ENCODE assay signal across 17 cellular contexts in the genomic region with DNA sequence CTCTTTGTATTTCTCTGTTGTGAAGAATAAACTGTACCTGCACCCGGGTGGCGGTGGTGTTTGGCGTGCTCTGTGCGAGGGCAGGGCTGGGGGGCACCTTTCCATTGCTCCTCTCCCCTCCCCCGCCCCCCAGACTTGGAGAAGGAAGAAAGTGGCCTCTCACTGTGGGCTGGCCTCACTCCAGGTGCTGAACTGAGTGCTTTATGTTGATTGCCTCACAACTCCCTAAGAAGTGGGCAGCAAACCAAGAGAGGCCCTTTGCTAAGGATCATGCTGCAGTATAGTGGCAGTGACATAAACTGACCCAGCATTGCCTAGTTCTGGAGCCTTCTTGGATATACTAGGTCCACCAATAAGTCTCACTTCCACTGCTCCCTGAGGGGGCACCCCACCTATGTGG. TPM values are rescaled to one million over a fixed set of nuclear protein-coding genes. Genes with fewer than 3 reads are reported as not detected.
DNase-seq lines count a peak whose midpoint lies in the region; ATAC-seq and TF ChIP-seq lines count a peak whose summit lies in the region.
"Had no signal": no experiment of that assay in that cellular context is flagged by ENCODE, and none has a peak within 500 bp of the region (broad histone marks: within the 10 kb centered on the region; RNA-seq: fewer than 3 reads in every experiment).

No MANE protein-coding gene starts in this region.

- no peak overlapping the region for H2AK5ac ChIP-seq in IMR-90 (ENCODE audit: low read depth, low read length)

- H3K4me1 ChIP-seq in IMR-90 (ENCODE audit: control insufficient read depth, insufficient read depth, low read length) (peaks cover 10% of the 10 kb centered on the region), fibroblast of lung (ENCODE audit: control insufficient read depth, extremely low read depth, insufficient read depth, low read length) (peaks cover 10% of the 10 kb centered on the region), osteoblast (ENCODE audit: insufficient read depth, low read length) (peaks cover 12% of the 10 kb centered on the region)

- no peak for TF ChIP-seq POLR2A in IMR-90 (IDR thresholded peaks at IDR 0.05; ENCODE audit: low read depth, low read length)

- H3K9ac ChIP-seq in IMR-90 (ENCODE audit: low read depth, low read length) (no peak overlapping the region), fibroblast of lung (ENCODE audit: insufficient read depth, low read length) (no peak overlapping the region)
- H3K9ac ChIP-seq: parathyroid adenoma had no signal

- H3K9me1 ChIP-seq in IMR-90 (ENCODE audit: insufficient read depth, low read length), result peaks cover 3% of the 10 kb centered on the region

- H2BK5ac ChIP-seq in IMR-90 (ENCODE audit: low read depth, low read length, poor library complexity, severe bottlenecking), result no peak overlapping the region

- TF ChIP-seq RAD21 in IMR-90 (IDR thresholded peaks at IDR 0.05; ENCODE audit: low read length), result no peak

- BruUV-seq in IMR-90 (replicated peaks; lab: Mats Ljungman, UMichigan), result no TSS peak

- intact Hi-C loops in IMR-90 (cut with micrococcal nuclease), result no loop called here

- no peak overlapping the region for H4K91ac ChIP-seq in IMR-90 (ENCODE audit: insufficient read depth, low read depth, low read length)

- H3K79me2 ChIP-seq in fibroblast of lung (ENCODE audit: control insufficient read depth, insufficient read depth, low read length) (no peaks in the 10 kb centered on the region), osteoblast (ENCODE audit: insufficient read depth, low read length) (no peaks in the 10 kb centered on the region)
- H3K79me2 ChIP-seq: parathyroid adenoma had no signal

- no peak overlapping the region for H3K4ac ChIP-seq in IMR-90 (ENCODE audit: low read depth, low read length)

- H4K20me1 ChIP-seq in IMR-90 (ENCODE audit: insufficient read depth, low read length), result peaks cover 5% of the 10 kb centered on the region; the same call in 1 of the 2 replicates
- no peaks in the 10 kb centered on the region for H4K20me1 ChIP-seq in fibroblast of lung (ENCODE audit: control insufficient read depth, extremely low read depth, insufficient read depth, low read length)
- H4K20me1 ChIP-seq in osteoblast (ENCODE audit: insufficient read depth, low read length), result no peaks in the 10 kb centered on the region

- peak overlapping the region; percentile 91 for H2AK9ac ChIP-seq in IMR-90 (replicated peaks; ENCODE audit: low read depth, low read length, poor library complexity)

- H3K36me3 ChIP-seq in IMR-90 (ENCODE audit: control insufficient read depth, insufficient read depth, low read length), result peaks cover 15% of the 10 kb centered on the region
- peaks cover 2% of the 10 kb centered on the region for H3K36me3 ChIP-seq in fibroblast of lung (ENCODE audit: control insufficient read depth, insufficient read depth, low read length)
- H3K36me3 ChIP-seq in osteoblast (ENCODE audit: insufficient read depth, low read length), result peaks cover 21% of the 10 kb centered on the region

- H3K4me2 ChIP-seq in IMR-90 (ENCODE audit: low read depth, low read length), result no peak overlapping the region
- H3K4me2 ChIP-seq in fibroblast of lung (ENCODE audit: extremely low read depth, insufficient read depth, low read length), result no peak overlapping the region
- H3K4me2 ChIP-seq in osteoblast (ENCODE audit: insufficient read depth, low read length), result no peak overlapping the region

- no peak overlapping the region for H2BK15ac ChIP-seq in IMR-90 (ENCODE audit: low read depth, low read length)

- H3K9me3 ChIP-seq in IMR-90 (ENCODE audit: control insufficient read depth, insufficient read depth, low read length) (no peaks in the 10 kb centered on the region), fibroblast of lung (ENCODE audit: control insufficient read depth, insufficient read depth, low read depth, low read length) (no peaks in the 10 kb centered on the region), osteoblast (ENCODE audit: low read depth, low read length) (no peaks in the 10 kb centered on the region)

- H3K23ac ChIP-seq in IMR-90 (ENCODE audit: low read depth, low read length), result no peak overlapping the region

- H3K56ac ChIP-seq in IMR-90 (ENCODE audit: extremely low read depth, insufficient read depth, low read length), result no peak overlapping the region

- POLR2A ChIA-PET in IMR-90 (lab: Charles Lee; ENCODE audit: unreplicated experiment), result no interaction called here

- dilution Hi-C loops in IMR-90 (cut with HindIII; ENCODE audit: low sequenced_read_pairs, unreplicated experiment), result no loop called here

- peaks cover 0 to 14% of the 10 kb centered on the region in 2 experiments; a peak in 1 of 4 replicates for H3K79me1 ChIP-seq in IMR-90 (ENCODE audit: low read depth in 1 of 2, low read length in 2 of 2)

- no peak overlapping the region for H2BK20ac ChIP-seq in IMR-90 (ENCODE audit: low read depth, low read length)

- in situ Hi-C loops in IMR-90 (cut with MboI; ENCODE audit: low sequenced_read_pairs), result no loop called here
- in situ Hi-C loops in ACHN (cut with HindIII; ENCODE audit: low pct_ligation_motif_present, low pct_unique_long_range_greater_than_20kb, low sequenced_read_pairs), result no loop called here

- peak; percentile 74 for DNase-seq in AG08396 (ENCODE audit: low spot score)
- DNase-seq in IMR-90, result peak; percentile 86
- peak; percentile 73 to 93 for DNase-seq in fibroblast of lung (ENCODE audit: low read depth in 2 of 2)
- peak; percentile 92 for DNase-seq in osteoblast (ENCODE audit: insufficient read length, low spot score, missing footprints)
- no peak for DNase-seq in HCEC 1CT
- no peak for DNase-seq in ACHN
- DNase-seq: activated CD4-positive, alpha-beta T cell treated with anti-CD3 and anti-CD28 coated beads for 36 hours; activated naive CD4-positive, alpha-beta T cell; CD4-positive, alpha-beta memory T cell; effector memory CD8-positive, alpha-beta T cell; NCI-H2171; SIG-M5 had no signal

- H2AFZ ChIP-seq in IMR-90 (replicated peaks; ENCODE audit: low read length, poor library complexity) (peak overlapping the region; percentile 29), fibroblast of lung (ENCODE audit: low read length) (no peak overlapping the region), osteoblast (ENCODE audit: low read length) (no peak overlapping the region)
- H2AFZ ChIP-seq: parathyroid adenoma had no signal

- H3K27me3 ChIP-seq in IMR-90 (ENCODE audit: control insufficient read depth, insufficient read depth, low read length) (no peaks in the 10 kb centered on the region), fibroblast of lung (ENCODE audit: control insufficient read depth, insufficient read depth, low read length) (no peaks in the 10 kb centered on the region), osteoblast (ENCODE audit: insufficient read depth, low read length) (no peaks in the 10 kb centered on the region)

- no peak overlapping the region for H3K18ac ChIP-seq in IMR-90 (ENCODE audit: low read depth, low read length)

- TF ChIP-seq CTCF in IMR-90 (conservative IDR thresholded peaks at IDR 0.05; ENCODE audit: low read depth, low read length) (no peak), fibroblast of lung (conservative IDR thresholded peaks at IDR 0.05 in 1 of 2, IDR thresholded peaks at IDR 0.05 in 1 of 2; ENCODE audit: low read depth in 1 of 2, low read length in 2 of 2) (no peak), osteoblast (IDR thresholded peaks at IDR 0.05; ENCODE audit: extremely low read depth, low read depth, low read length) (no peak)

- H3K27ac ChIP-seq in IMR-90 (ENCODE audit: insufficient read depth, low read length) (no peak overlapping the region; the same call in 1 of the 2 replicates), fibroblast of lung (ENCODE audit: insufficient read depth, low read length) (no peak overlapping the region), osteoblast (ENCODE audit: low read depth, low read length) (no peak overlapping the region)
- H3K27ac ChIP-seq: parathyroid adenoma had no signal

- WGBS in IMR-90 (ENCODE audit: extremely low coverage in 2 of 2, insufficient read length in 1 of 2), 2 experiments, result no CpG with 5 or more reads among the region's 5 CpGs

- H3K14ac ChIP-seq in IMR-90 (replicated peaks; ENCODE audit: low read depth, low read length), result no peak overlapping the region

- H4K5ac ChIP-seq in IMR-90 (ENCODE audit: low read depth, low read length), result no peak overlapping the region

- no peak overlapping the region for H2BK120ac ChIP-seq in IMR-90 (ENCODE audit: low read depth, low read length)

- no peak overlapping the region for H4K8ac ChIP-seq in IMR-90 (ENCODE audit: low read depth in 2 of 2, low read length in 2 of 2)

- no peak overlapping the region for H3K4me3 ChIP-seq in IMR-90 (ENCODE audit: insufficient read depth, low read depth, low read length)
- no peak overlapping the region for H3K4me3 ChIP-seq in fibroblast of lung (replicated peaks in 1 of 4; ENCODE audit: control extremely low read depth in 1 of 4, insufficient read depth in 1 of 4, low read depth in 3 of 4, low read length in 4 of 4)
- H3K4me3 ChIP-seq in osteoblast (ENCODE audit: insufficient read depth, low read length), result no peak overlapping the region
- H3K4me3 ChIP-seq: GM12878 had no signal

- ATAC-seq in IMR-90 (ENCODE audit: low read depth), result peak; percentile 59
- ATAC-seq in GM18909 (IDR thresholded peaks at IDR 0.05; ENCODE audit: poor library complexity, unreplicated experiment), result no peak
- no peak for ATAC-seq in HG03196 (IDR thresholded peaks at IDR 0.05; ENCODE audit: unreplicated experiment)
- ATAC-seq: activated CD4-positive, alpha-beta T cell treated with anti-CD3 and anti-CD28 coated beads for 36 hours; effector memory CD8-positive, alpha-beta T cell; GM12878 had no signal

- CTCF ChIA-PET in IMR-90 (lab: Yijun Ruan, JAX), result no interaction called here

TF ChIP-seq in IMR-90, 13 proteins besides CTCF, POLR2A, EP300 and RAD21 (continues in another document):
- peak; percentile 90 for TF ChIP-seq CEBPB (IDR thresholded peaks at IDR 0.05; ENCODE audit: low read depth, low read length)

RNA-seq across cellular contexts. Expression of a gene that starts 20.2 kb away (rescaled TPM):
- total RNA-seq in IMR-90 (2012; rRNA removed) (not detected in 2 replicates), fibroblast of lung (not detected in 2 replicates), osteoblast (under 0.01 TPM in 1 of 2 replicates, not detected in the other)
- polyA plus RNA-seq in IMR-90 (2012; rRNA removed) (not detected in 2 replicates), fibroblast of lung (not detected in 2 replicates)
- polyA plus RNA-seq in IMR-90 (2012; cell fraction: cytosol; rRNA removed), result not detected in 2 replicates
- polyA plus RNA-seq in IMR-90 (2012; cell fraction: nucleus; rRNA removed; ENCODE audit: low replicate concordance), result 0.23 and 1.2 TPM in 2 replicates
- polyA plus RNA-seq in fibroblast of lung (2012), result not detected in 2 replicates
- not detected in 2 replicates for polyA minus RNA-seq in fibroblast of lung (ENCODE audit: low replicate concordance)
- total RNA-seq: activated CD4-positive, alpha-beta T cell treated with anti-CD3 and anti-CD28 coated beads for 36 hours; CD4-positive, alpha-beta memory T cell; GM12878 had no signal
- polyA plus RNA-seq: CD4-positive, alpha-beta memory T cell; GM12878; IgD-negative memory B cell had no signal

RNA-seq across cellular contexts. Expression of a gene that starts 44.4 kb away (rescaled TPM):
- total RNA-seq in IMR-90 (2012; rRNA removed) (5.3 and 5.7 TPM in 2 replicates), fibroblast of lung (3.1 and 3.8 TPM in 2 replicates), osteoblast (13.4 and 18.9 TPM in 2 replicates)
- polyA plus RNA-seq in IMR-90 (2012; rRNA removed) (12.9 and 14.2 TPM in 2 replicates), fibroblast of lung (5.0 and 5.7 TPM in 2 replicates)
- polyA plus RNA-seq in IMR-90 (2012; cell fraction: cytosol; rRNA removed), result 14.6 and 19.8 TPM in 2 replicates
- polyA plus RNA-seq in IMR-90 (2012; cell fraction: nucleus; rRNA removed; ENCODE audit: low replicate concordance), result 21.2 and 50.4 TPM in 2 replicates
- 13.6 and 14.8 TPM in 2 replicates for polyA plus RNA-seq in fibroblast of lung (2012)
- 28.8 and 32.5 TPM in 2 replicates for polyA minus RNA-seq in fibroblast of lung (ENCODE audit: low replicate concordance)

Comparison
In these comparisons a context has a peak if more than half of its experiments do, and no peak if none do; other contexts are left out.
1. DNase-seq: peak in AG08396 (single experiment), IMR-90 (single experiment), fibroblast of lung (2 of 2) and osteoblast (single experiment); none in HCEC 1CT (single experiment) and ACHN (single experiment).